ENCODE assay signal across 8 cellular contexts in genomic region chr1:3900969-3901529, GRCh38. TPM values are rescaled to one million over a fixed set of nuclear protein-coding genes. Genes with fewer than 3 reads are reported as not detected.
DNase-seq lines count a peak whose midpoint lies in the region; ATAC-seq and TF ChIP-seq lines count a peak whose summit lies in the region.

No MANE protein-coding gene starts in this region.

- peaks cover 35% of the 10 kb centered on the region for H3K36me3 Mint-ChIP-seq in activated T-cell treated with anti-CD3 and anti-CD28 coated beads, Interleukin-2, amount 50 U/mL, for 24 hours (ENCODE audit: low read depth)

- H3K4me3 Mint-ChIP-seq in activated T-cell treated with anti-CD3 and anti-CD28 coated beads, Interleukin-2, amount 50 U/mL, for 24 hours: peak overlapping the region; percentile 92

- peaks cover 58% of the 10 kb centered on the region for H3K4me1 Mint-ChIP-seq in activated T-cell treated with anti-CD3 and anti-CD28 coated beads, Interleukin-2, amount 50 U/mL, for 24 hours (ENCODE audit: low read depth)

- H3K9me3 Mint-ChIP-seq in activated T-cell treated with anti-CD3 and anti-CD28 coated beads, Interleukin-2, amount 50 U/mL, for 24 hours: peaks cover 9% of the 10 kb centered on the region

- H3K27me3 Mint-ChIP-seq in activated T-cell treated with anti-CD3 and anti-CD28 coated beads, Interleukin-2, amount 50 U/mL, for 24 hours: no peaks in the 10 kb centered on the region

- peak; percentile 19 for ATAC-seq in GM19468 (IDR thresholded peaks at IDR 0.05; ENCODE audit: extremely low read depth, unreplicated experiment)

- no peak for TF ChIP-seq CTCF in epithelial cell of proximal tubule (conservative IDR thresholded peaks at IDR 0.05; ENCODE audit: low read depth, low read length)

- DNase-seq in COLO829 (ENCODE audit: low spot score) (peak; percentile 94), HS-27A (ENCODE audit: low read depth) (peak; percentile 89), OCI-M1 (lab: John Stamatoyannopoulos, UW) (peak; percentile 98), epithelial cell of proximal tubule (ENCODE audit: low read depth) (peak; percentile 48), mucosa of gallbladder (ENCODE audit: low spot score) (peak; percentile 98)
- peak; percentile 94 for DNase-seq in activated T-cell treated with anti-CD3 and anti-CD28 coated beads, Interleukin-2, amount 50 U/mL, for 24 hours
- DNase-seq in stimulated activated CD8-positive, alpha-beta memory T cell treated with anti-CD3 and anti-CD28 coated beads, Interleukin-4, amount 100 ng/mL, for 24 hours (ENCODE audit: low read depth): peak; percentile 83

- peak overlapping the region; percentile 95 for H3K4me3 ChIP-seq in epithelial cell of proximal tubule (ENCODE audit: low read depth, low read length)

- H3K27ac Mint-ChIP-seq in activated T-cell treated with anti-CD3 and anti-CD28 coated beads, Interleukin-2, amount 50 U/mL, for 24 hours: peak overlapping the region; percentile 99

RNA-seq across cellular contexts. Expression of gene C1orf174, which starts 1.0 kb away (rescaled TPM):
- 21.9 and 38.2 TPM in 2 replicates for total RNA-seq in epithelial cell of proximal tubule
- total RNA-seq in mucosa of gallbladder: 26.4 TPM

RNA-seq across cellular contexts. Expression of gene DFFB, which starts 43.8 kb away (rescaled TPM):
- total RNA-seq in epithelial cell of proximal tubule: 6.1 and 6.2 TPM in 2 replicates
- 9.8 TPM for total RNA-seq in mucosa of gallbladder

RNA-seq across cellular contexts. Expression of gene CEP104, which starts 44.0 kb away (rescaled TPM):
- 18.3 and 18.4 TPM in 2 replicates for total RNA-seq in epithelial cell of proximal tubule
- total RNA-seq in mucosa of gallbladder: 64.1 TPM

Comparison
In these comparisons a context has a peak if more than half of its experiments do, and no peak if none do; other contexts are left out.
1. Peak in every context shown above with its lines: DNase-seq, ATAC-seq and H3K4me3 ChIP-seq.
2. DNase-seq: peak in every context shown above with its lines; median percentile 98 in OCI-M1; 98 in mucosa of gallbladder; 94 in COLO829; 94 in activated T-cell treated with anti-CD3 and anti-CD28 coated beads, Interleukin-2, amount 50 U/mL, for 24 hours; 89 in HS-27A; 83 in stimulated activated CD8-positive, alpha-beta memory T cell treated with anti-CD3 and anti-CD28 coated beads, Interleukin-4, amount 100 ng/mL, for 24 hours; 48 in epithelial cell of proximal tubule.